1 cellular context compared by ENCODE assay signal in the genomic region with DNA sequence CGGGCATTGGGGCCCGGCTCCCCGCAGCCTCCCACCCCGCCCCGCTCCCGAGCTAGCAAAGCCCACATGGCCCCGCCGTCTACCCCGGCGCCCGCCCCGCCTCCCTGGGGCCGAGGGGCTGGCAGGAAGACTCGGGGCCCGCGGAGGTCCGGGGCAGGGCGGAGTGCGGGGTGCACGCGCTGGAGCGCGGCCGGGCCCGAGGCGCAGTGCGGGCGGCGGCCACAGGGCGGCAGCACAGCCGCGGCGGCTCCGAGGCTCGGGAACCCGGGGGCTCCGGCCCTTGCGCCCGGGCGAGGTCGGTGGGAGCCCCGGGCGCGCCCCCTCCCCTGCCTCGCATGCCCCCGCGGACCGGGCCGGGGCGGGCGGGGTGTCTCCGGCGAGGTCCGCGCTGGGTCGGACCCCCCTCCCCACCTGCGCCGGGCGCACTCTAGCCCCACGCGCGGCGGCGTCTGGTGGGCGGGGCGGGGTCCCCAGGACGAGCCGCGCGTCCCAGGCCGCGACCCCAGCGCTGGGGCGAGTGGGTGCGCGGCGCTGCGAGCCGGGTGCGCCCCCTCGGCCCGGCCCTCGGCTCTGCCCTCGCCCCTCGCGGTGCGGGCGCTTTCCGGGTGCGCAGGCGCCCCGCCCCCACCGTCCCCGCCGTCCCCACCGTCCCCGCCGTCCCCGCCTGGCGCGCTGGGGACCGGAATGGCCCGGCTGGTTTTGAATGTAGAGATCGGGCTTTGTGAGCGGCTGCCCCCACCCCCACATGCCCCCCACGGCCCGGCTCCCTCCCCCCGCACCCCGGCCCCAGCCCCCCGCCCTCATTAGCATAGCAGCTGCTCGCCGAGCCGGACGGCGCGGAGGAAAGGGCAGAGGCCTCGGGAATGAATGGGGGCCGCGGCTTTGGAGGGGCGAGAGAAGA.
A peak's percentile ranks its signal among the peaks of the same experiment; 100 is the strongest.
TF ChIP-seq lines count a peak whose summit lies in the region.

No MANE protein-coding gene starts in this region.

TF ChIP-seq in K562, 482 proteins besides CTCF, POLR2A, EP300 and RAD21 (continued from another document and continues in another):
- TF ChIP-seq, protein P1, sequence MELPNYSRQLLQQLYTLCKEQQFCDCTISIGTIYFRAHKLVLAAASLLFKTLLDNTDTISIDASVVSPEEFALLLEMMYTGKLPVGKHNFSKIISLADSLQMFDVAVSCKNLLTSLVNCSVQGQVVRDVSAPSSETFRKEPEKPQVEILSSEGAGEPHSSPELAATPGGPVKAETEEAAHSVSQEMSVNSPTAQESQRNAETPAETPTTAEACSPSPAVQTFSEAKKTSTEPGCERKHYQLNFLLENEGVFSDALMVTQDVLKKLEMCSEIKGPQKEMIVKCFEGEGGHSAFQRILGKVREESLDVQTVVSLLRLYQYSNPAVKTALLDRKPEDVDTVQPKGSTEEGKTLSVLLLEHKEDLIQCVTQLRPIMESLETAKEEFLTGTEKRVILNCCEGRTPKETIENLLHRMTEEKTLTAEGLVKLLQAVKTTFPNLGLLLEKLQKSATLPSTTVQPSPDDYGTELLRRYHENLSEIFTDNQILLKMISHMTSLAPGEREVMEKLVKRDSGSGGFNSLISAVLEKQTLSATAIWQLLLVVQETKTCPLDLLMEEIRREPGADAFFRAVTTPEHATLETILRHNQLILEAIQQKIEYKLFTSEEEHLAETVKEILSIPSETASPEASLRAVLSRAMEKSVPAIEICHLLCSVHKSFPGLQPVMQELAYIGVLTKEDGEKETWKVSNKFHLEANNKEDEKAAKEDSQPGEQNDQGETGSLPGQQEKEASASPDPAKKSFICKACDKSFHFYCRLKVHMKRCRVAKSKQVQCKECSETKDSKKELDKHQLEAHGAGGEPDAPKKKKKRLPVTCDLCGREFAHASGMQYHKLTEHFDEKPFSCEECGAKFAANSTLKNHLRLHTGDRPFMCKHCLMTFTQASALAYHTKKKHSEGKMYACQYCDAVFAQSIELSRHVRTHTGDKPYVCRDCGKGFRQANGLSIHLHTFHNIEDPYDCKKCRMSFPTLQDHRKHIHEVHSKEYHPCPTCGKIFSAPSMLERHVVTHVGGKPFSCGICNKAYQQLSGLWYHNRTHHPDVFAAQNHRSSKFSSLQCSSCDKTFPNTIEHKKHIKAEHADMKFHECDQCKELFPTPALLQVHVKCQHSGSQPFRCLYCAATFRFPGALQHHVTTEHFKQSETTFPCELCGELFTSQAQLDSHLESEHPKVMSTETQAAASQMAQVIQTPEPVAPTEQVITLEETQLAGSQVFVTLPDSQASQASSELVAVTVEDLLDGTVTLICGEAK (IDR thresholded peaks at IDR 0.05) = no peak
- TF ChIP-seq, protein P1 (CRISPR knock-in tag; IDR thresholded peaks at IDR 0.05) = no peak
- TF ChIP-seq ELF1 (tag; IDR thresholded peaks at IDR 0.05) (0 out of 2 replicates have a peak, but pooled peaks have one; percentile 47), HNRNPH1 (optimal IDR thresholded peaks at IDR 0.05; ENCODE audit: low read depth, low read length) (no peak), NFXL1 (CRISPR knock-in tag; IDR thresholded peaks at IDR 0.05) (no peak), ZNF253 (CRISPR knock-in tag; conservative IDR thresholded peaks at IDR 0.05) (no peak), SIN3B (IDR thresholded peaks at IDR 0.05; ENCODE audit: low read depth) (peak; percentile 56; the same call in 1 of the 2 replicates), ZNF146 (CRISPR knock-in tag; IDR thresholded peaks at IDR 0.05; ENCODE audit: unreplicated experiment) (no peak), ESRRB (CRISPR knock-in tag; IDR thresholded peaks at IDR 0.05; ENCODE audit: borderline replicate concordance) (no peak), SMARCA4 (IDR thresholded peaks at IDR 0.05) (no peak), SNRNP70 (optimal IDR thresholded peaks at IDR 0.05; ENCODE audit: low read depth, low read length) (no peak)
- TF ChIP-seq, protein P2, sequence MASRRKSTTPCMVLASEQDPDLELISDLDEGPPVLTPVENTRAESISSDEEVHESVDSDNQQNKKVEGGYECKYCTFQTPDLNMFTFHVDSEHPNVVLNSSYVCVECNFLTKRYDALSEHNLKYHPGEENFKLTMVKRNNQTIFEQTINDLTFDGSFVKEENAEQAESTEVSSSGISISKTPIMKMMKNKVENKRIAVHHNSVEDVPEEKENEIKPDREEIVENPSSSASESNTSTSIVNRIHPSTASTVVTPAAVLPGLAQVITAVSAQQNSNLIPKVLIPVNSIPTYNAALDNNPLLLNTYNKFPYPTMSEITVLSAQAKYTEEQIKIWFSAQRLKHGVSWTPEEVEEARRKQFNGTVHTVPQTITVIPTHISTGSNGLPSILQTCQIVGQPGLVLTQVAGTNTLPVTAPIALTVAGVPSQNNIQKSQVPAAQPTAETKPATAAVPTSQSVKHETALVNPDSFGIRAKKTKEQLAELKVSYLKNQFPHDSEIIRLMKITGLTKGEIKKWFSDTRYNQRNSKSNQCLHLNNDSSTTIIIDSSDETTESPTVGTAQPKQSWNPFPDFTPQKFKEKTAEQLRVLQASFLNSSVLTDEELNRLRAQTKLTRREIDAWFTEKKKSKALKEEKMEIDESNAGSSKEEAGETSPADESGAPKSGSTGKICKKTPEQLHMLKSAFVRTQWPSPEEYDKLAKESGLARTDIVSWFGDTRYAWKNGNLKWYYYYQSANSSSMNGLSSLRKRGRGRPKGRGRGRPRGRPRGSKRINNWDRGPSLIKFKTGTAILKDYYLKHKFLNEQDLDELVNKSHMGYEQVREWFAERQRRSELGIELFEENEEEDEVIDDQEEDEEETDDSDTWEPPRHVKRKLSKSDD (conservative IDR thresholded peaks at IDR 0.05; ENCODE audit: low read length) = no peak
- TF ChIP-seq, protein P3, sequence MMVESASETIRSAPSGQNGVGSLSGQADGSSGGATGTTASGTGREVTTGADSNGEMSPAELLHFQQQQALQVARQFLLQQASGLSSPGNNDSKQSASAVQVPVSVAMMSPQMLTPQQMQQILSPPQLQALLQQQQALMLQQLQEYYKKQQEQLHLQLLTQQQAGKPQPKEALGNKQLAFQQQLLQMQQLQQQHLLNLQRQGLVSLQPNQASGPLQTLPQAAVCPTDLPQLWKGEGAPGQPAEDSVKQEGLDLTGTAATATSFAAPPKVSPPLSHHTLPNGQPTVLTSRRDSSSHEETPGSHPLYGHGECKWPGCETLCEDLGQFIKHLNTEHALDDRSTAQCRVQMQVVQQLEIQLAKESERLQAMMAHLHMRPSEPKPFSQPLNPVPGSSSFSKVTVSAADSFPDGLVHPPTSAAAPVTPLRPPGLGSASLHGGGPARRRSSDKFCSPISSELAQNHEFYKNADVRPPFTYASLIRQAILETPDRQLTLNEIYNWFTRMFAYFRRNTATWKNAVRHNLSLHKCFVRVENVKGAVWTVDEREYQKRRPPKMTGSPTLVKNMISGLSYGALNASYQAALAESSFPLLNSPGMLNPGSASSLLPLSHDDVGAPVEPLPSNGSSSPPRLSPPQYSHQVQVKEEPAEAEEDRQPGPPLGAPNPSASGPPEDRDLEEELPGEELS (CRISPR knock-in tag; IDR thresholded peaks at IDR 0.05; ENCODE audit: borderline replicate concordance) = no peak
- TF ChIP-seq, protein P4, sequence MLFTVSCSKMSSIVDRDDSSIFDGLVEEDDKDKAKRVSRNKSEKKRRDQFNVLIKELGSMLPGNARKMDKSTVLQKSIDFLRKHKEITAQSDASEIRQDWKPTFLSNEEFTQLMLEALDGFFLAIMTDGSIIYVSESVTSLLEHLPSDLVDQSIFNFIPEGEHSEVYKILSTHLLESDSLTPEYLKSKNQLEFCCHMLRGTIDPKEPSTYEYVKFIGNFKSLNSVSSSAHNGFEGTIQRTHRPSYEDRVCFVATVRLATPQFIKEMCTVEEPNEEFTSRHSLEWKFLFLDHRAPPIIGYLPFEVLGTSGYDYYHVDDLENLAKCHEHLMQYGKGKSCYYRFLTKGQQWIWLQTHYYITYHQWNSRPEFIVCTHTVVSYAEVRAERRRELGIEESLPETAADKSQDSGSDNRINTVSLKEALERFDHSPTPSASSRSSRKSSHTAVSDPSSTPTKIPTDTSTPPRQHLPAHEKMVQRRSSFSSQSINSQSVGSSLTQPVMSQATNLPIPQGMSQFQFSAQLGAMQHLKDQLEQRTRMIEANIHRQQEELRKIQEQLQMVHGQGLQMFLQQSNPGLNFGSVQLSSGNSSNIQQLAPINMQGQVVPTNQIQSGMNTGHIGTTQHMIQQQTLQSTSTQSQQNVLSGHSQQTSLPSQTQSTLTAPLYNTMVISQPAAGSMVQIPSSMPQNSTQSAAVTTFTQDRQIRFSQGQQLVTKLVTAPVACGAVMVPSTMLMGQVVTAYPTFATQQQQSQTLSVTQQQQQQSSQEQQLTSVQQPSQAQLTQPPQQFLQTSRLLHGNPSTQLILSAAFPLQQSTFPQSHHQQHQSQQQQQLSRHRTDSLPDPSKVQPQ (CRISPR knock-in tag; IDR thresholded peaks at IDR 0.05; ENCODE audit: borderline replicate concordance) = no peak
- TF ChIP-seq, protein P5, sequence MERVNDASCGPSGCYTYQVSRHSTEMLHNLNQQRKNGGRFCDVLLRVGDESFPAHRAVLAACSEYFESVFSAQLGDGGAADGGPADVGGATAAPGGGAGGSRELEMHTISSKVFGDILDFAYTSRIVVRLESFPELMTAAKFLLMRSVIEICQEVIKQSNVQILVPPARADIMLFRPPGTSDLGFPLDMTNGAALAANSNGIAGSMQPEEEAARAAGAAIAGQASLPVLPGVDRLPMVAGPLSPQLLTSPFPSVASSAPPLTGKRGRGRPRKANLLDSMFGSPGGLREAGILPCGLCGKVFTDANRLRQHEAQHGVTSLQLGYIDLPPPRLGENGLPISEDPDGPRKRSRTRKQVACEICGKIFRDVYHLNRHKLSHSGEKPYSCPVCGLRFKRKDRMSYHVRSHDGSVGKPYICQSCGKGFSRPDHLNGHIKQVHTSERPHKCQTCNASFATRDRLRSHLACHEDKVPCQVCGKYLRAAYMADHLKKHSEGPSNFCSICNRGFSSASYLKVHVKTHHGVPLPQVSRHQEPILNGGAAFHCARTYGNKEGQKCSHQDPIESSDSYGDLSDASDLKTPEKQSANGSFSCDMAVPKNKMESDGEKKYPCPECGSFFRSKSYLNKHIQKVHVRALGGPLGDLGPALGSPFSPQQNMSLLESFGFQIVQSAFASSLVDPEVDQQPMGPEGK (CRISPR knock-in tag; IDR thresholded peaks at IDR 0.05; ENCODE audit: borderline replicate concordance) = no peak
- TF ChIP-seq, protein P6, sequence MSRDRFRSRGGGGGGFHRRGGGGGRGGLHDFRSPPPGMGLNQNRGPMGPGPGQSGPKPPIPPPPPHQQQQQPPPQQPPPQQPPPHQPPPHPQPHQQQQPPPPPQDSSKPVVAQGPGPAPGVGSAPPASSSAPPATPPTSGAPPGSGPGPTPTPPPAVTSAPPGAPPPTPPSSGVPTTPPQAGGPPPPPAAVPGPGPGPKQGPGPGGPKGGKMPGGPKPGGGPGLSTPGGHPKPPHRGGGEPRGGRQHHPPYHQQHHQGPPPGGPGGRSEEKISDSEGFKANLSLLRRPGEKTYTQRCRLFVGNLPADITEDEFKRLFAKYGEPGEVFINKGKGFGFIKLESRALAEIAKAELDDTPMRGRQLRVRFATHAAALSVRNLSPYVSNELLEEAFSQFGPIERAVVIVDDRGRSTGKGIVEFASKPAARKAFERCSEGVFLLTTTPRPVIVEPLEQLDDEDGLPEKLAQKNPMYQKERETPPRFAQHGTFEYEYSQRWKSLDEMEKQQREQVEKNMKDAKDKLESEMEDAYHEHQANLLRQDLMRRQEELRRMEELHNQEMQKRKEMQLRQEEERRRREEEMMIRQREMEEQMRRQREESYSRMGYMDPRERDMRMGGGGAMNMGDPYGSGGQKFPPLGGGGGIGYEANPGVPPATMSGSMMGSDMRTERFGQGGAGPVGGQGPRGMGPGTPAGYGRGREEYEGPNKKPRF (IDR thresholded peaks at IDR 0.05; ENCODE audit: low read depth, low read length) = no peak
- TF ChIP-seq, protein P7, sequence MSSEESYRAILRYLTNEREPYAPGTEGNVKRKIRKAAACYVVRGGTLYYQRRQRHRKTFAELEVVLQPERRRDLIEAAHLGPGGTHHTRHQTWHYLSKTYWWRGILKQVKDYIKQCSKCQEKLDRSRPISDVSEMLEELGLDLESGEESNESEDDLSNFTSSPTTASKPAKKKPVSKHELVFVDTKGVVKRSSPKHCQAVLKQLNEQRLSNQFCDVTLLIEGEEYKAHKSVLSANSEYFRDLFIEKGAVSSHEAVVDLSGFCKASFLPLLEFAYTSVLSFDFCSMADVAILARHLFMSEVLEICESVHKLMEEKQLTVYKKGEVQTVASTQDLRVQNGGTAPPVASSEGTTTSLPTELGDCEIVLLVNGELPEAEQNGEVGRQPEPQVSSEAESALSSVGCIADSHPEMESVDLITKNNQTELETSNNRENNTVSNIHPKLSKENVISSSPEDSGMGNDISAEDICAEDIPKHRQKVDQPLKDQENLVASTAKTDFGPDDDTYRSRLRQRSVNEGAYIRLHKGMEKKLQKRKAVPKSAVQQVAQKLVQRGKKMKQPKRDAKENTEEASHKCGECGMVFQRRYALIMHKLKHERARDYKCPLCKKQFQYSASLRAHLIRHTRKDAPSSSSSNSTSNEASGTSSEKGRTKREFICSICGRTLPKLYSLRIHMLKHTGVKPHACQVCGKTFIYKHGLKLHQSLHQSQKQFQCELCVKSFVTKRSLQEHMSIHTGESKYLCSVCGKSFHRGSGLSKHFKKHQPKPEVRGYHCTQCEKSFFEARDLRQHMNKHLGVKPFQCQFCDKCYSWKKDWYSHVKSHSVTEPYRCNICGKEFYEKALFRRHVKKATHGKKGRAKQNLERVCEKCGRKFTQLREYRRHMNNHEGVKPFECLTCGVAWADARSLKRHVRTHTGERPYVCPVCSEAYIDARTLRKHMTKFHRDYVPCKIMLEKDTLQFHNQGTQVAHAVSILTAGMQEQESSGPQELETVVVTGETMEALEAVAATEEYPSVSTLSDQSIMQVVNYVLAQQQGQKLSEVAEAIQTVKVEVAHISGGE (CRISPR knock-in tag; IDR thresholded peaks at IDR 0.05) = peak in 1 of 3 experiments; percentile 37; a peak in 1 of 6 replicates
